In the genomic region with DNA sequence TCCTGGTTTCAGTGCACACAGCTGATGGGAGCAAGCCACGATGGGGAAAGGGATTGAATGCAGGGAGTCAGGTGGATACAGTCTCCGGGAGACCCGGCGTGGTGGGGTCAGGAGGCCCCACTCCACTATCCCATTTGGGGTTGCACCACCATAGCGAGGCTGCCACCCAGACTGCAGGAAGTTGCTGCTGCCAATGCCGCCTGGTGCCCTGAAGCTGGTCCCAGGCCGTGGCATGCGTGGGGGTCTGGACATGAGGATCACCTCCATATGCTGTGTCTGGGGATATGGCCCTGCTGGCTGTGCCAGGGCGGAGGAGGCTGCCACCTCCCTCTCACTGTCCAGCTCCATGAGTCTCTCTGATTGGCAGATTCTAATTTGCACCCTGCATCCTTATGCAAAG, we compare ENCODE assay signal across 28 cellular contexts. TPM values are rescaled to one million over a fixed set of nuclear protein-coding genes. Genes with fewer than 3 reads are reported as not detected.
"Had no signal": no experiment of that assay in that cellular context is flagged by ENCODE, and none has a peak within 500 bp of the region (broad histone marks: within the 10 kb centered on the region; RNA-seq: fewer than 3 reads in every experiment).

No MANE protein-coding gene starts in this region.

- H3K4me3 ChIP-seq: ascending aorta, body of pancreas had no signal

- H3K27ac ChIP-seq: ascending aorta, body of pancreas, KMS-11 had no signal

- H3K4me2 ChIP-seq: KMS-11 had no signal

- H3K4me1 ChIP-seq: body of pancreas had no signal

- H3K9ac ChIP-seq: KMS-11 had no signal

- ATAC-seq: activated CD8-positive, alpha-beta T cell treated with anti-CD3 and anti-CD28 coated beads, Interleukin-2, amount 10 ng/mL, durations not matched to agents 7 days and 5 days; activated naive CD4-positive, alpha-beta T cell treated with anti-CD3 and anti-CD28 coated beads, Interleukin-2, amount 50 U/mL, for 72 hours; activated naive CD8-positive, alpha-beta T cell treated with anti-CD3 and anti-CD28 coated beads, Interleukin-2, amount 50 U/mL, for 24 hours; body of pancreas; T-helper 17 cell; WTC11 had no signal

- DNase-seq: activated CD4-positive, alpha-beta T cell treated with anti-CD3 and anti-CD28 coated beads for 48 hours; activated CD4-positive, alpha-beta T cell treated with anti-CD3 and anti-CD28 coated beads, Interleukin-2, amount 50 U/mL, for 4 hours; activated CD4-positive, CD25-positive, alpha-beta regulatory T cell treated with anti-CD3 and anti-CD28 coated beads, Interleukin-2, amount 50 U/mL, for 72 hours; activated CD8-positive, alpha-beta T cell treated with anti-CD3 and anti-CD28 coated beads, Interleukin-2, amount 10 ng/mL, durations not matched to agents 7 days and 5 days; activated effector memory CD4-positive, alpha-beta T cell treated with Interleukin-2 at 50 U/mL for 16 hours; activated naive CD4-positive, alpha-beta T cell treated with Interleukin-2 at 50 U/mL for 16 hours; activated naive CD8-positive, alpha-beta T cell treated with anti-CD3 and anti-CD28 coated beads, Interleukin-2, amount 50 U/mL, for 24 hours; activated T-cell treated with anti-CD3 and anti-CD28 coated beads, Interleukin-2, amount 50 U/mL, for 24 hours; amniotic stem cell; body of pancreas; NCI-H1092; NCI-H1417; NCI-H1694; NCI-H2029; NCI-H2107; NCI-H2171 treated with DMSO at 0.1 percent for 48 hours; NCI-H226; NCI-H526; NCI-H82; SHP77 treated with DMSO at 0.1 percent for 48 hours; T-helper 17 cell; T-helper 9 cell had no signal

- H3K27me3 ChIP-seq: ascending aorta had no signal

- H3K9me3 ChIP-seq: ascending aorta, body of pancreas had no signal

RNA-seq across cellular contexts. Expression of a gene that starts 45.3 kb away (rescaled TPM):
- total RNA-seq: activated T-helper 1 cell treated with anti-CD3 and anti-CD28 coated beads, Interleukin-12 subunit alpha, Interleukin-12 subunit beta, Interleukin-2, Interleukin-4 antibody, amounts not matched to agents 30 ng/mL and 10 ng/mL and 1 ng/mL, durations not matched to agents 14 hours and 24 hours and 36 hours; MCF 10A had no signal
